ENCODE assay signal across 15 cellular contexts in the genomic region with DNA sequence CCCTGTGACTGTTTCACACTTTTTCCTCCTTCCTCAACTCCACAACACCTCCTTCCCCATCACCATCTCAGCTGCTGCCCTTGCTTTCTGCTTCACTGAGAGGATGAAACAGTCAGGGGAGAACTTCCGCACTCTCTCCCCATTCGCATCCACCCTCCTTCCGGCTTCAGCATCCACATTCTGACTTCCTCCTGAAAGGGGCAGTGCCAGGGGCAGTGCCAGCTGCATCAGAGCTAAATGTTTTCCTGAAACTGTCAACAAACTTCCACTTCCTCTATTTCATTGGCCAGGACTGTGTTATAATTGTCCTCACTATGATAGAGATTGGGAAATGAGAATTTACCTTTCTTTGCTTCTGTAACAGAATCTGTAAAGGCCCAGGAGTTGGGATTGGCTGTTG. TPM values are rescaled to one million over a fixed set of nuclear protein-coding genes. Genes with fewer than 3 reads are reported as not detected.
DNase-seq lines count a peak whose midpoint lies in the region; ATAC-seq and TF ChIP-seq lines count a peak whose summit lies in the region.
"Had no signal": no experiment of that assay in that cellular context is flagged by ENCODE, and none has a peak within 500 bp of the region (broad histone marks: within the 10 kb centered on the region; RNA-seq: fewer than 3 reads in every experiment).

No MANE protein-coding gene starts in this region.

- H3K27me3 ChIP-seq in gastroesophageal sphincter = no peaks in the 10 kb centered on the region
- H3K27me3 ChIP-seq: esophagus muscularis mucosa, testis had no signal

- CTCF ChIA-PET in activated naive CD4-positive, alpha-beta T cell treated with anti-CD3 and anti-CD28 coated beads, Interleukin-2, amount 10 ng/mL, durations not matched to agents 7 days and 5 days (lab: Charles Lee) = interaction anchor here (1.6 kb wide), 1 partner anchor 51 kb away, joined by 3 read pairs; no protein-coding TSS in a partner anchor

- H3K4me3 Mint-ChIP-seq in activated naive CD4-positive, alpha-beta T cell treated with anti-CD3 and anti-CD28 coated beads, Interleukin-2, amount 10 ng/mL, durations not matched to agents 7 days and 5 days = no peak overlapping the region
- H3K4me3 Mint-ChIP-seq in stimulated activated naive B cell treated with anti-CD40 and anti-IgM and Interleukin-4, amounts not matched to agents 10 μg/mL and 1 μg/mL and 100 μg/mL, for 72 hours = peak overlapping the region in 1 of 2 donors; percentile 33
- no peak overlapping the region for H3K4me3 Mint-ChIP-seq in activated T-cell treated with anti-CD3 and anti-CD28 coated beads, Interleukin-2, amount 50 U/mL, for 24 hours

- peak overlapping the region; percentile 39 for H3K27ac Mint-ChIP-seq in activated naive CD4-positive, alpha-beta T cell treated with anti-CD3 and anti-CD28 coated beads, Interleukin-2, amount 10 ng/mL, durations not matched to agents 7 days and 5 days
- H3K27ac Mint-ChIP-seq in stimulated activated naive B cell treated with anti-CD40 and anti-IgM and Interleukin-4, amounts not matched to agents 10 μg/mL and 1 μg/mL and 100 μg/mL, for 72 hours = peak overlapping the region; percentile 75
- no peak overlapping the region for H3K27ac Mint-ChIP-seq in activated T-cell treated with anti-CD3 and anti-CD28 coated beads, Interleukin-2, amount 50 U/mL, for 24 hours

- no peaks in the 10 kb centered on the region for H3K9me3 ChIP-seq in gastroesophageal sphincter
- H3K9me3 ChIP-seq: esophagus muscularis mucosa, testis had no signal

- 81 to 93% methylated on average over 3 of the region's 3 CpGs for WGBS in gastroesophageal sphincter (ENCODE audit: low coverage in 1 of 2), 2 donors

- DNase-seq in activated naive CD4-positive, alpha-beta T cell treated with anti-CD3 and anti-CD28 coated beads, Interleukin-2, amount 10 ng/mL, durations not matched to agents 7 days and 5 days = no peak
- no peak for DNase-seq in activated naive CD4-positive, alpha-beta T cell treated with Interleukin-2 at 50 U/mL for 16 hours
- peak; percentile 95 for DNase-seq in MV-4-11 (lab: John Stamatoyannopoulos, UW)
- DNase-seq in stimulated activated naive B cell treated with anti-CD40 and anti-IgM and Interleukin-4, amounts not matched to agents 10 μg/mL and 1 μg/mL and 100 μg/mL, for 72 hours = peak; percentile 34
- DNase-seq in activated T-cell treated with anti-CD3 and anti-CD28 coated beads, Interleukin-2, amount 50 U/mL, for 24 hours = no peak
- DNase-seq: activated CD4-positive, alpha-beta T cell treated with anti-CD3 and anti-CD28 coated beads for 4 hours; Calu3; mesenchymal stem cell; NCI-H2171; stimulated activated CD4-positive, alpha-beta T cell treated with anti-CD3 and anti-CD28 coated beads, Interleukin-12 subunit alpha, Interleukin-12 subunit beta, amount 100 ng/mL, for 4 hours; testis had no signal

- no peak overlapping the region for H3K27ac ChIP-seq in gastroesophageal sphincter
- H3K27ac ChIP-seq: esophagus muscularis mucosa, testis had no signal

- H3K36me3 ChIP-seq in gastroesophageal sphincter = no peaks in the 10 kb centered on the region
- H3K36me3 ChIP-seq: esophagus muscularis mucosa had no signal

- H3K9me3 Mint-ChIP-seq in activated naive CD4-positive, alpha-beta T cell treated with anti-CD3 and anti-CD28 coated beads, Interleukin-2, amount 10 ng/mL, durations not matched to agents 7 days and 5 days = no peaks in the 10 kb centered on the region
- H3K9me3 Mint-ChIP-seq in stimulated activated naive B cell treated with anti-CD40 and anti-IgM and Interleukin-4, amounts not matched to agents 10 μg/mL and 1 μg/mL and 100 μg/mL, for 72 hours = peaks cover 2 to 6% of the 10 kb centered on the region in 2 donors
- no peaks in the 10 kb centered on the region for H3K9me3 Mint-ChIP-seq in activated T-cell treated with anti-CD3 and anti-CD28 coated beads, Interleukin-2, amount 50 U/mL, for 24 hours

- H3K27me3 Mint-ChIP-seq in activated naive CD4-positive, alpha-beta T cell treated with anti-CD3 and anti-CD28 coated beads, Interleukin-2, amount 10 ng/mL, durations not matched to agents 7 days and 5 days = peaks cover 6% of the 10 kb centered on the region
- no peaks in the 10 kb centered on the region for H3K27me3 Mint-ChIP-seq in stimulated activated naive B cell treated with anti-CD40 and anti-IgM and Interleukin-4, amounts not matched to agents 10 μg/mL and 1 μg/mL and 100 μg/mL, for 72 hours
- H3K27me3 Mint-ChIP-seq in activated T-cell treated with anti-CD3 and anti-CD28 coated beads, Interleukin-2, amount 50 U/mL, for 24 hours = peaks cover 6% of the 10 kb centered on the region

- no peak for TF ChIP-seq POLR2A in gastroesophageal sphincter (IDR thresholded peaks at IDR 0.05)

- H3K4me3 ChIP-seq in gastroesophageal sphincter = no peak overlapping the region
- H3K4me3 ChIP-seq: esophagus muscularis mucosa, testis had no signal

- H3K36me3 Mint-ChIP-seq in activated naive CD4-positive, alpha-beta T cell treated with anti-CD3 and anti-CD28 coated beads, Interleukin-2, amount 10 ng/mL, durations not matched to agents 7 days and 5 days = no peaks in the 10 kb centered on the region
- H3K36me3 Mint-ChIP-seq in stimulated activated naive B cell treated with anti-CD40 and anti-IgM and Interleukin-4, amounts not matched to agents 10 μg/mL and 1 μg/mL and 100 μg/mL, for 72 hours = no peaks in the 10 kb centered on the region
- no peaks in the 10 kb centered on the region for H3K36me3 Mint-ChIP-seq in activated T-cell treated with anti-CD3 and anti-CD28 coated beads, Interleukin-2, amount 50 U/mL, for 24 hours (ENCODE audit: low read depth)

- ATAC-seq in gastroesophageal sphincter = peak; percentile 44
- ATAC-seq in stimulated activated naive B cell treated with anti-CD40 and anti-IgM and Interleukin-4, amounts not matched to agents 10 μg/mL and 1 μg/mL and 100 μg/mL, for 72 hours (replicated peaks) = peak; percentile 92 to 95
- ATAC-seq in GM21737 (IDR thresholded peaks at IDR 0.05; ENCODE audit: unreplicated experiment) = no peak
- no peak for ATAC-seq in GM21576 (IDR thresholded peaks at IDR 0.05; ENCODE audit: unreplicated experiment)

- no peak for TF ChIP-seq EP300 in gastroesophageal sphincter (IDR thresholded peaks at IDR 0.05)

- H3K4me1 ChIP-seq in gastroesophageal sphincter = peaks cover 0 to 16% (median 0%) of the 10 kb centered on the region in 3 donors

- peaks cover 2% of the 10 kb centered on the region for H3K4me1 Mint-ChIP-seq in activated naive CD4-positive, alpha-beta T cell treated with anti-CD3 and anti-CD28 coated beads, Interleukin-2, amount 10 ng/mL, durations not matched to agents 7 days and 5 days
- H3K4me1 Mint-ChIP-seq in stimulated activated naive B cell treated with anti-CD40 and anti-IgM and Interleukin-4, amounts not matched to agents 10 μg/mL and 1 μg/mL and 100 μg/mL, for 72 hours = peaks cover 15 to 22% of the 10 kb centered on the region in 2 donors
- H3K4me1 Mint-ChIP-seq in activated T-cell treated with anti-CD3 and anti-CD28 coated beads, Interleukin-2, amount 50 U/mL, for 24 hours (ENCODE audit: low read depth) = peaks cover 10% of the 10 kb centered on the region

- no peak for TF ChIP-seq CTCF in gastroesophageal sphincter (IDR thresholded peaks at IDR 0.05)

RNA-seq across cellular contexts. Expression of a gene that starts 18.2 kb away (rescaled TPM):
- 1 to 10 TPM in 3 of 4 donors, under 1 TPM in 1; 0.62 to 8.8 (median 2.6) TPM for total RNA-seq in gastroesophageal sphincter

Comparison
In these comparisons a context has a peak if more than half of its experiments do, and no peak if none do; other contexts are left out.
1. DNase-seq: peak in MV-4-11 (single experiment) and stimulated activated naive B cell treated with anti-CD40 and anti-IgM and Interleukin-4, amounts not matched to agents 10 μg/mL and 1 μg/mL and 100 μg/mL, for 72 hours (single experiment); none in activated naive CD4-positive, alpha-beta T cell treated with anti-CD3 and anti-CD28 coated beads, Interleukin-2, amount 10 ng/mL, durations not matched to agents 7 days and 5 days (single experiment), activated naive CD4-positive, alpha-beta T cell treated with Interleukin-2 at 50 U/mL for 16 hours (single experiment) and activated T-cell treated with anti-CD3 and anti-CD28 coated beads, Interleukin-2, amount 50 U/mL, for 24 hours (single experiment).
2. ATAC-seq: peak in gastroesophageal sphincter (single experiment) and stimulated activated naive B cell treated with anti-CD40 and anti-IgM and Interleukin-4, amounts not matched to agents 10 μg/mL and 1 μg/mL and 100 μg/mL, for 72 hours (2 of 2); none in GM21737 (single experiment) and GM21576 (single experiment).